Comparison of ENCODE assay signal across 11 cellular contexts in the genomic region with DNA sequence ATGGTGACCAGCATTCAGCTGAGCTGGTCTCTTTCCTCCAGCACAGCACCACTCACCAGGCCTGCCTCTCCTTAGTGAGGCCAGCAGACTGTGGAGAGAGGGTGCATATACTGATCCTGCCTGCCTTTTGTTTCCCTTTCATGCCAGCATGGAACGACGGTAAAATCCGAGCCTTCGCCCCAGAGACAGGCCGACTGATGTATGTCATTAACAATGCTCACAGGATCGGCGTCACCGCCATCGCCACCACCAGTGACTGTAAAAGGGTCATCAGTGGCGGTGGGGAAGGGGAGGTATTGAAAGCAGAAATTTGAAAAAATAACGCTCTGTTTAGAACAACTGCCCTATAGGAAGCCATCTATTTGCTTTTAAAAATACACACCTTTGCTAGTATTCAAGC. TPM values are rescaled to one million over a fixed set of nuclear protein-coding genes. Genes with fewer than 3 reads are reported as not detected.
"Had no signal": no experiment of that assay in that cellular context is flagged by ENCODE, and none has a peak within 500 bp of the region (broad histone marks: within the 10 kb centered on the region; RNA-seq: fewer than 3 reads in every experiment).

No MANE protein-coding gene starts in this region.

- ATAC-seq: HepG2, K562 had no signal

- H3K4me2 ChIP-seq: KMS-11 had no signal

- FAIRE-seq: HepG2, HTR-8/SVneo, K562 had no signal

- H3K4me3 ChIP-seq: K562 had no signal

- H3K9ac ChIP-seq: KMS-11 had no signal

- DNase-seq: IMR-90, KBM-7, KG1 had no signal

- H3K4me1 Mint-ChIP-seq: IgD-negative memory B cell had no signal

- H3K27ac ChIP-seq: HL-60, KMS-11 had no signal

- H3K4me3 Mint-ChIP-seq: IgD-negative memory B cell had no signal

- H3K27ac Mint-ChIP-seq: IgD-negative memory B cell had no signal

RNA-seq across cellular contexts. Expression of gene USP43, which starts 12.6 kb away (rescaled TPM):
- total RNA-seq: IMR-90 had no signal
- polyA plus RNA-seq: IgD-negative memory B cell, IMR-90 had no signal

RNA-seq across cellular contexts. Expression of gene CFAP52, which starts 56.3 kb away (rescaled TPM):
- total RNA-seq: HepG2, HT-29, HT1080, IMR-90, K562 had no signal
- polyA plus RNA-seq: HepG2, IgD-negative memory B cell, K562 had no signal
